Comparison of ENCODE assay signal across 16 cellular contexts in genomic region chr19:35028600-35028885, GRCh38. TPM values are rescaled to one million over a fixed set of nuclear protein-coding genes. Genes with fewer than 3 reads are reported as not detected.
DNase-seq lines count a peak whose midpoint lies in the region; ATAC-seq, FAIRE-seq and TF ChIP-seq lines count a peak whose summit lies in the region.
"Not testable (repeated sequence)": the region's sequence is repeated elsewhere in the genome, so short reads cannot be mapped to it uniquely, and the experiment has no call there.
"Had no signal": no experiment of that assay in that cellular context is flagged by ENCODE, and none has a peak within 500 bp of the region (broad histone marks: within the 10 kb centered on the region; RNA-seq: fewer than 3 reads in every experiment).

No MANE protein-coding gene starts in this region.

- not testable (repeated sequence) for H3K9ac ChIP-seq in HepG2 (ENCODE audit: insufficient read depth, low read depth, low read length)

- WGBS in HepG2 (ENCODE audit: low lambda C conversion rate) = 48% methylated on average over 3 of the region's 3 CpGs
- 88 to 100% (median 97%) methylated on average over 3 of the region's 3 CpGs for WGBS in psoas muscle, 3 donors

- BruUV-seq in HepG2 (replicated peaks; lab: Mats Ljungman, UMichigan) = not testable (repeated sequence)

- peaks cover 24% of the 10 kb centered on the region for H3K27me3 Mint-ChIP-seq in CD4-positive, alpha-beta T cell
- H3K27me3 Mint-ChIP-seq in activated naive CD8-positive, alpha-beta T cell = not testable (repeated sequence)
- peaks cover 46% of the 10 kb centered on the region for H3K27me3 Mint-ChIP-seq in nephron (ENCODE audit: low read depth)
- H3K27me3 Mint-ChIP-seq in stimulated activated naive CD8-positive, alpha-beta T cell treated with anti-CD3 and anti-CD28 coated beads, Interleukin-15, Interleukin-2, amounts not matched to agents 100 ng/mL and 50 ng/mL, for 24 hours = peaks cover 14% of the 10 kb centered on the region

- not testable (repeated sequence) for H3K79me2 ChIP-seq in HepG2 (ENCODE audit: insufficient read depth, low read length)

- H3K4me1 ChIP-seq in HepG2 (ENCODE audit: insufficient read depth, low read length) (peaks cover 38% of the 10 kb centered on the region), psoas muscle (peaks cover 39% of the 10 kb centered on the region)

- TF ChIP-seq CTCF in CD4-positive, alpha-beta T cell (IDR thresholded peaks at IDR 0.05); RWPE1 (conservative IDR thresholded peaks at IDR 0.05; ENCODE audit: low read depth); HepG2 (CRISPR knock-in tag; IDR thresholded peaks at IDR 0.05); nephron (IDR thresholded peaks at IDR 0.05; ENCODE audit: unreplicated experiment in 3 of 3); psoas muscle (IDR thresholded peaks at IDR 0.05): not testable (repeated sequence)

- CTCF ChIA-PET in CD4-positive, alpha-beta T cell (lab: Charles Lee) = interaction anchor here (0.6 kb wide), 1 partner anchor 861 kb away, joined by 4 read pairs; no protein-coding TSS in a partner anchor
- CTCF ChIA-PET in RWPE1 (lab: Yijun Ruan, JAX); HepG2 (lab: Yijun Ruan, JAX; ENCODE audit: low intra/inter-chr PET ratio, low total read pairs): not testable (repeated sequence)

- H3K4me1 Mint-ChIP-seq in CD4-positive, alpha-beta T cell (ENCODE audit: low read depth) = peaks cover 11% of the 10 kb centered on the region
- H3K4me1 Mint-ChIP-seq in activated naive CD8-positive, alpha-beta T cell (ENCODE audit: low read depth); nephron; stimulated activated naive CD8-positive, alpha-beta T cell treated with anti-CD3 and anti-CD28 coated beads, Interleukin-15, Interleukin-2, amounts not matched to agents 100 ng/mL and 50 ng/mL, for 24 hours (ENCODE audit: low read depth): not testable (repeated sequence)

- TF ChIP-seq RAD21 in HepG2 (CRISPR knock-in tag; IDR thresholded peaks at IDR 0.05) = not testable (repeated sequence)

- not testable (repeated sequence) for TF ChIP-seq POLR2A in HepG2 (IDR thresholded peaks at IDR 0.05; ENCODE audit: insufficient read depth in 1 of 2, low read depth in 2 of 2, low read length in 2 of 2)

- not testable (repeated sequence) for H3K9me3 Mint-ChIP-seq in CD4-positive, alpha-beta T cell; activated naive CD8-positive, alpha-beta T cell (ENCODE audit: low read depth); nephron; stimulated activated naive CD8-positive, alpha-beta T cell treated with anti-CD3 and anti-CD28 coated beads, Interleukin-15, Interleukin-2, amounts not matched to agents 100 ng/mL and 50 ng/mL, for 24 hours

- in situ Hi-C loops in HepG2 (cut with HindIII; ENCODE audit: extremely low pct_ligation_motif_present, low pct_unique_long_range_greater_than_20kb) = not testable (repeated sequence)

- not testable (repeated sequence) for DNase-seq in CD4-positive, alpha-beta T cell; RWPE1 (ENCODE audit: low spot score); psoas muscle
- DNase-seq in DMS53 (lab: John Stamatoyannopoulos, UW) (peak; percentile 40), HepG2 (ENCODE audit: low spot score) (peak; percentile 55)

- not testable (repeated sequence) for H3K4me2 ChIP-seq in HepG2 (ENCODE audit: low read depth, low read length)

- not testable (repeated sequence) for ATAC-seq in CD4-positive, alpha-beta T cell (ENCODE audit: poor library complexity); HepG2; psoas muscle

- POLR2A ChIA-PET in CD4-positive, alpha-beta T cell (lab: Charles Lee) = interaction anchor here (1.3 to 3.9 kb wide), 2 partner anchors 12 to 14 kb away, joined by 3 to 35 read pairs; no protein-coding TSS in a partner anchor
- POLR2A ChIA-PET in RWPE1 (lab: Yijun Ruan, JAX; ENCODE audit: low non-redundant PET) = not testable (repeated sequence)
- POLR2A ChIA-PET in HepG2 (lab: Yijun Ruan, JAX) = interaction anchor here (1.7 kb wide), 1 partner anchor 22 kb away, joined by 5 read pairs; no protein-coding TSS in a partner anchor

- not testable (repeated sequence) for FAIRE-seq in HepG2 (lab: Jason Lieb, UNC)

- not testable (repeated sequence) for H3K27ac Mint-ChIP-seq in CD4-positive, alpha-beta T cell; activated naive CD8-positive, alpha-beta T cell; nephron
- H3K27ac Mint-ChIP-seq in stimulated activated naive CD8-positive, alpha-beta T cell treated with anti-CD3 and anti-CD28 coated beads, Interleukin-15, Interleukin-2, amounts not matched to agents 100 ng/mL and 50 ng/mL, for 24 hours = peak overlapping the region; percentile 26

- not testable (repeated sequence) for H3K27ac ChIP-seq in CD4-positive, alpha-beta T cell (ENCODE audit: low read depth, low read length); HepG2 (ENCODE audit: extremely low read length, insufficient read depth, low read length)
- H3K27ac ChIP-seq in RWPE1 = peak overlapping the region; percentile 49
- H3K27ac ChIP-seq in psoas muscle = peak overlapping the region; percentile 65

- intact Hi-C loops in CD4-positive, alpha-beta T cell (cut with DNase I, micrococcal nuclease); HepG2 (cut with micrococcal nuclease; ENCODE audit: unreplicated experiment); psoas muscle (cut with DNase I): not testable (repeated sequence)

- H3K27me3 ChIP-seq in CD4-positive, alpha-beta T cell (ENCODE audit: control insufficient read depth, insufficient read depth, low read length) = peaks cover 19% of the 10 kb centered on the region
- not testable (repeated sequence) for H3K27me3 ChIP-seq in HepG2 (ENCODE audit: control insufficient read depth in 1 of 2, insufficient read depth in 2 of 2, low read length in 2 of 2); psoas muscle (ENCODE audit: insufficient read depth in 3 of 3, low read length in 2 of 3)

- not testable (repeated sequence) for H3K4me3 ChIP-seq in HepG2 (replicated peaks in 1 of 3; ENCODE audit: insufficient read depth in 1 of 3, low read depth in 2 of 3, low read length in 3 of 3); psoas muscle

- peak overlapping the region; percentile 56 for H3K4me3 Mint-ChIP-seq in CD4-positive, alpha-beta T cell
- H3K4me3 Mint-ChIP-seq in activated naive CD8-positive, alpha-beta T cell = peak overlapping the region; percentile 35
- H3K4me3 Mint-ChIP-seq in nephron = peak overlapping the region; percentile 44 to 68 (median 64)
- H3K4me3 Mint-ChIP-seq in stimulated activated naive CD8-positive, alpha-beta T cell treated with anti-CD3 and anti-CD28 coated beads, Interleukin-15, Interleukin-2, amounts not matched to agents 100 ng/mL and 50 ng/mL, for 24 hours = not testable (repeated sequence)

- not testable (repeated sequence) for H3K9me3 ChIP-seq in CD4-positive, alpha-beta T cell (ENCODE audit: control insufficient read depth, low read length); HepG2 (ENCODE audit: low read length); psoas muscle

- TF ChIP-seq EP300 in HepG2 (IDR thresholded peaks at IDR 0.05; ENCODE audit: low read depth in 2 of 2, low read length in 2 of 2); HepG2 (CRISPR knock-in tag; IDR thresholded peaks at IDR 0.05; ENCODE audit: borderline replicate concordance): not testable (repeated sequence)

- H2AFZ ChIP-seq in HepG2 (ENCODE audit: low read length) = not testable (repeated sequence)

- H3K36me3 Mint-ChIP-seq in CD4-positive, alpha-beta T cell (ENCODE audit: low read depth) = peaks cover 48% of the 10 kb centered on the region
- not testable (repeated sequence) for H3K36me3 Mint-ChIP-seq in activated naive CD8-positive, alpha-beta T cell
- peaks cover 35% of the 10 kb centered on the region for H3K36me3 Mint-ChIP-seq in nephron (ENCODE audit: low read depth)
- H3K36me3 Mint-ChIP-seq in stimulated activated naive CD8-positive, alpha-beta T cell treated with anti-CD3 and anti-CD28 coated beads, Interleukin-15, Interleukin-2, amounts not matched to agents 100 ng/mL and 50 ng/mL, for 24 hours (ENCODE audit: low read depth) = peaks cover 45% of the 10 kb centered on the region

- H4K20me1 ChIP-seq in HepG2 (ENCODE audit: insufficient read depth, low read length) = not testable (repeated sequence)

- H3K36me3 ChIP-seq in HepG2 (replicated peaks in 1 of 2; ENCODE audit: control insufficient read depth in 1 of 2, insufficient read depth in 2 of 2, low read length in 2 of 2) (peaks cover 13 to 43% of the 10 kb centered on the region in 2 experiments), psoas muscle (ENCODE audit: insufficient read depth in 1 of 2, low read depth in 1 of 2) (peaks cover 2 to 52% of the 10 kb centered on the region in 2 donors)

RNA-seq across cellular contexts. Expression of gene SCN1B, which starts 1.7 kb away (rescaled TPM):
- 1 to 10 TPM; 1.4 to 2.3 TPM for total RNA-seq in CD4-positive, alpha-beta T cell
- total RNA-seq in HepG2 (2016; rRNA removed; fragmentation: Illumina TruSeq; extraction: Trizol) (1.5 and 2.7 TPM in 2 replicates), psoas muscle (100 to 1,000 TPM in 3 of 4 donors, 10 to 100 TPM in 1; 95.9 to 345 (median 218) TPM)
- 4.5 and 6.0 TPM in 2 replicates for total RNA-seq in HepG2 (2016; cell fraction: cytosol; rRNA removed; fragmentation: Illumina TruSeq; extraction: Trizol; ENCODE audit: low read depth)
- total RNA-seq in HepG2 (2016; cell fraction: insoluble cytoplasmic fraction; rRNA removed; fragmentation: Illumina TruSeq; extraction: Trizol) = 1.1 and 2.5 TPM in 2 replicates
- total RNA-seq in HepG2 (2016; cell fraction: membrane; rRNA removed; fragmentation: Illumina TruSeq; extraction: Trizol) = 6.4 and 8.1 TPM in 2 replicates
- 1.5 and 2.0 TPM in 2 replicates for total RNA-seq in HepG2 (2016; cell fraction: nucleus; rRNA removed; fragmentation: Illumina TruSeq; extraction: Trizol)
- polyA plus RNA-seq in HepG2 (2011; rRNA removed) (20.1 and 24.5 TPM in 2 replicates), psoas muscle (100 to 1,000 TPM in 2 of 3 donors, 10 to 100 TPM in 1; 55.6 to 282 (median 248) TPM)
- polyA plus RNA-seq in HepG2 (2011; cell fraction: cytosol; rRNA removed) = 14.0 and 14.1 TPM in 2 replicates
- polyA plus RNA-seq in HepG2 (2011; cell fraction: nucleus; rRNA removed) = 42.7 and 48.8 TPM in 2 replicates
- polyA plus RNA-seq in HepG2 (2012) = 5.5 and 5.6 TPM in 2 replicates
- polyA plus RNA-seq in HepG2 (2016; cell fraction: cytosol; fragmentation: Illumina TruSeq; extraction: Trizol; ENCODE audit: low read depth) = 8.2 and 8.5 TPM in 2 replicates
- polyA plus RNA-seq in HepG2 (2016; cell fraction: insoluble cytoplasmic fraction; fragmentation: Illumina TruSeq; extraction: Trizol; ENCODE audit: low read depth) = 1.9 and 2.0 TPM in 2 replicates
- polyA plus RNA-seq in HepG2 (2016; cell fraction: membrane; fragmentation: Illumina TruSeq; extraction: Trizol; ENCODE audit: low read depth) = 8.0 and 8.2 TPM in 2 replicates
- 6.6 and 6.8 TPM in 2 replicates for polyA plus RNA-seq in HepG2 (2016; cell fraction: nucleus; fragmentation: Illumina TruSeq; extraction: Trizol; ENCODE audit: insufficient read depth, low read depth)
- polyA minus RNA-seq in HepG2 (2011; rRNA and poly(A)+ RNA removed; ENCODE audit: low replicate concordance) = 0.89 and 10.7 TPM in 2 replicates
- polyA minus RNA-seq in HepG2 (2011; cell fraction: cytosol; rRNA and poly(A)+ RNA removed) = 4.2 TPM in 2 replicates
- 10.8 and 11.2 TPM in 2 replicates for polyA minus RNA-seq in HepG2 (2011; cell fraction: nucleus; rRNA and poly(A)+ RNA removed)

RNA-seq across cellular contexts. Expression of gene HPN, which starts 13.0 kb away (rescaled TPM):
- not detected for total RNA-seq in CD4-positive, alpha-beta T cell
- total RNA-seq in HepG2 (2016; rRNA removed; fragmentation: Illumina TruSeq; extraction: Trizol) = 23.9 and 46.7 TPM in 2 replicates
- 42.7 and 50.6 TPM in 2 replicates for total RNA-seq in HepG2 (2016; cell fraction: cytosol; rRNA removed; fragmentation: Illumina TruSeq; extraction: Trizol; ENCODE audit: low read depth)
- total RNA-seq in HepG2 (2016; cell fraction: insoluble cytoplasmic fraction; rRNA removed; fragmentation: Illumina TruSeq; extraction: Trizol) = 21.2 and 50.0 TPM in 2 replicates
- total RNA-seq in HepG2 (2016; cell fraction: membrane; rRNA removed; fragmentation: Illumina TruSeq; extraction: Trizol) = 54.3 and 66.8 TPM in 2 replicates
- total RNA-seq in HepG2 (2016; cell fraction: nucleus; rRNA removed; fragmentation: Illumina TruSeq; extraction: Trizol) = 45.3 and 57.3 TPM in 2 replicates
- polyA plus RNA-seq in HepG2 (2011; rRNA removed) = 261 and 364 TPM in 2 replicates
- 287 and 379 TPM in 2 replicates for polyA plus RNA-seq in HepG2 (2011; cell fraction: cytosol; rRNA removed)
- polyA plus RNA-seq in HepG2 (2011; cell fraction: nucleus; rRNA removed) = 902 and 1,132 TPM in 2 replicates
- polyA plus RNA-seq in HepG2 (2012) = 157 and 225 TPM in 2 replicates
- polyA plus RNA-seq in HepG2 (2016; cell fraction: cytosol; fragmentation: Illumina TruSeq; extraction: Trizol; ENCODE audit: low read depth) = 63.0 and 76.1 TPM in 2 replicates
- polyA plus RNA-seq in HepG2 (2016; cell fraction: insoluble cytoplasmic fraction; fragmentation: Illumina TruSeq; extraction: Trizol; ENCODE audit: low read depth) = 32.2 and 40.3 TPM in 2 replicates
- polyA plus RNA-seq in HepG2 (2016; cell fraction: membrane; fragmentation: Illumina TruSeq; extraction: Trizol; ENCODE audit: low read depth) = 76.4 and 86.0 TPM in 2 replicates
- polyA plus RNA-seq in HepG2 (2016; cell fraction: nucleus; fragmentation: Illumina TruSeq; extraction: Trizol; ENCODE audit: insufficient read depth, low read depth) = 121 and 129 TPM in 2 replicates
- 189 TPM in 1 of 2 replicates, not detected in the other for polyA minus RNA-seq in HepG2 (2011; rRNA and poly(A)+ RNA removed; ENCODE audit: low replicate concordance)
- 86.7 and 119 TPM in 2 replicates for polyA minus RNA-seq in HepG2 (2011; cell fraction: cytosol; rRNA and poly(A)+ RNA removed)
- polyA minus RNA-seq in HepG2 (2011; cell fraction: nucleus; rRNA and poly(A)+ RNA removed) = 78.7 and 86.0 TPM in 2 replicates
- 10 to 100 TPM in 2 of 4 donors, 1 to 10 TPM in 2; 2.5 to 17.7 (median 8.1) TPM for total RNA-seq in psoas muscle
- 10 to 100 TPM in 1 of 3 donors, 1 to 10 TPM in 2; 1.6 to 12.6 (median 5.2) TPM for polyA plus RNA-seq in psoas muscle
- total RNA-seq: A172, Daoy, GM23248, H4, HFFc6, HT1080, IMR-90 had no signal
- polyA plus RNA-seq: BJ, GM23248, IMR-90 had no signal

RNA-seq across cellular contexts. Expression of gene GRAMD1A, which starts 28.4 kb away (rescaled TPM):
- total RNA-seq in CD4-positive, alpha-beta T cell = 100 to 1,000 TPM; 221 to 229 TPM
- total RNA-seq in HepG2 (2016; rRNA removed; fragmentation: Illumina TruSeq; extraction: Trizol) (8.0 and 14.7 TPM in 2 replicates), psoas muscle (10 to 100 TPM; 36.3 to 55.0 (median 38.3) TPM)
- 23.3 and 25.4 TPM in 2 replicates for total RNA-seq in HepG2 (2016; cell fraction: cytosol; rRNA removed; fragmentation: Illumina TruSeq; extraction: Trizol; ENCODE audit: low read depth)
- total RNA-seq in HepG2 (2016; cell fraction: insoluble cytoplasmic fraction; rRNA removed; fragmentation: Illumina TruSeq; extraction: Trizol) = 7.2 and 15.9 TPM in 2 replicates
- total RNA-seq in HepG2 (2016; cell fraction: membrane; rRNA removed; fragmentation: Illumina TruSeq; extraction: Trizol) = 26.9 and 28.0 TPM in 2 replicates
- total RNA-seq in HepG2 (2016; cell fraction: nucleus; rRNA removed; fragmentation: Illumina TruSeq; extraction: Trizol) = 17.9 and 19.7 TPM in 2 replicates
- polyA plus RNA-seq in HepG2 (2011; rRNA removed) (171 and 181 TPM in 2 replicates), psoas muscle (10 to 100 TPM; 15.6 to 33.4 (median 17.4) TPM)
- polyA plus RNA-seq in HepG2 (2011; cell fraction: cytosol; rRNA removed) = 68.5 and 120 TPM in 2 replicates
- polyA plus RNA-seq in HepG2 (2011; cell fraction: nucleus; rRNA removed) = 669 and 1,022 TPM in 2 replicates
- polyA plus RNA-seq in HepG2 (2012) = 68.6 and 85.6 TPM in 2 replicates
- polyA plus RNA-seq in HepG2 (2016; cell fraction: cytosol; fragmentation: Illumina TruSeq; extraction: Trizol; ENCODE audit: low read depth) = 47.6 and 52.1 TPM in 2 replicates
- polyA plus RNA-seq in HepG2 (2016; cell fraction: insoluble cytoplasmic fraction; fragmentation: Illumina TruSeq; extraction: Trizol; ENCODE audit: low read depth) = 11.6 and 19.2 TPM in 2 replicates
- polyA plus RNA-seq in HepG2 (2016; cell fraction: membrane; fragmentation: Illumina TruSeq; extraction: Trizol; ENCODE audit: low read depth) = 43.5 and 50.9 TPM in 2 replicates
- 55.7 and 69.0 TPM in 2 replicates for polyA plus RNA-seq in HepG2 (2016; cell fraction: nucleus; fragmentation: Illumina TruSeq; extraction: Trizol; ENCODE audit: insufficient read depth, low read depth)
- polyA minus RNA-seq in HepG2 (2011; rRNA and poly(A)+ RNA removed; ENCODE audit: low replicate concordance) = 32.3 and 120 TPM in 2 replicates
- 59.4 and 66.8 TPM in 2 replicates for polyA minus RNA-seq in HepG2 (2011; cell fraction: cytosol; rRNA and poly(A)+ RNA removed)
- 94.2 and 105 TPM in 2 replicates for polyA minus RNA-seq in HepG2 (2011; cell fraction: nucleus; rRNA and poly(A)+ RNA removed)

Comparison
In these comparisons a context has a peak if more than half of its experiments do, and no peak if none do; other contexts are left out.
1. RNA of gene SCN1B, which starts 1.7 kb away (total RNA-seq): 95.9 to 345 TPM in psoas muscle; 1.1 to 8.1 TPM in HepG2 and 1.4 to 2.3 TPM in CD4-positive, alpha-beta T cell; every median in the first group is over 10 times any median in the second.